ENCODE assay signal across 28 cellular contexts in the genomic region with DNA sequence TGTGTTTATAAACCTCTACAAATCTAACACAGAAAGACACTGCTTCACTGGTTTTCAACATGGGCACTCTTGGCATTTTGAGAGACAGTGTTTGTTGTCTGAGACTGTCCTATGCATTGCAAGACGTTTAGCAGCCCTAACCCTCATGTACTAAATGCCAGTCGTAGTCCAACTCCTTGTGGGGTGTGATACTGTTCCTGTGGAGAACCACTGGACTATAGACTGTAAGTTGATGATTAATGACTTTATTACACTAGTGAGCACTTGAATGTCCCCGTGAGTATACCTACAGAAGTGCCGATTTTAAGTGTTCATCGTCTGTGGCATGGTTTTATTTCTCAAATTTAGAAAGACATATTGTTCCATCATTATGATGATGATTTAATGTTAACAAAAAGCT.
"Had no signal": no experiment of that assay in that cellular context is flagged by ENCODE, and none has a peak within 500 bp of the region (broad histone marks: within the 10 kb centered on the region; RNA-seq: fewer than 3 reads in every experiment).

No MANE protein-coding gene starts in this region.

- H3K9ac ChIP-seq: SK-N-SH had no signal

- H3K4me1 ChIP-seq: ascending aorta, Peyer's patch, SJSA1 had no signal

- H3K9me3 ChIP-seq: ascending aorta, MG63, Peyer's patch, SJSA1, SK-N-SH had no signal

- ATAC-seq: activated CD8-positive, alpha-beta T cell treated with anti-CD3 and anti-CD28 coated beads for 36 hours; activated T-cell treated with anti-CD3 and anti-CD28 coated beads, Interleukin-2, amount 50 U/mL, for 72 hours; PC-3 had no signal

- H3K4me3 ChIP-seq: ascending aorta, cardiac muscle cell, MG63, Peyer's patch, SJSA1 had no signal

- H3K27ac ChIP-seq: ascending aorta, cardiac muscle cell, SJSA1 had no signal

- H3K4me2 ChIP-seq: SK-N-SH had no signal

- DNase-seq: activated CD4-positive, alpha-beta T cell treated with anti-CD3 and anti-CD28 coated beads, Interleukin-2, amount 10 ng/mL, durations not matched to agents 24 days and 14 days; activated CD4-positive, alpha-beta T cell treated with anti-CD3 and anti-CD28 coated beads, Interleukin-2, amount 50 U/mL, for 4 hours; activated CD8-positive, alpha-beta T cell treated with anti-CD3 and anti-CD28 coated beads for 36 hours; activated gamma-delta T cell; activated naive CD4-positive, alpha-beta T cell treated with Interleukin-2 at 50 U/mL for 16 hours; activated naive CD8-positive, alpha-beta T cell treated with anti-CD3 and anti-CD28 coated beads, Interleukin-2, amount 10 ng/mL, durations not matched to agents 7 days and 5 days; activated T-cell treated with anti-CD3 and anti-CD28 coated beads, Interleukin-2, amount 50 U/mL, for 1 hour; activated T-cell treated with anti-CD3 and anti-CD28 coated beads, Interleukin-2, amount 50 U/mL, for 72 hours; amygdala; MG63; NCI-H1048; NCI-H1105 treated with DMSO at 0.1 percent for 48 hours; NCI-H1436; NCI-H1694; NCI-H1930; NCI-H2081 treated with DMSO at 0.1 percent for 48 hours; NCI-H226; NCI-H446 treated with DMSO at 0.1 percent for 48 hours; NCI-H524 treated with DMSO at 0.1 percent for 48 hours; NK-92 treated with Interleukin-12 subunit alpha and Interleukin-12 subunit beta, amount 100 ng/mL, for 24 hours; PC-3; Peyer's patch; RPMI8226; SHP77 treated with DMSO at 0.1 percent for 48 hours; SK-N-SH had no signal

- H3K36me3 ChIP-seq: Peyer's patch, SJSA1 had no signal

- H3K27me3 ChIP-seq: ascending aorta, cardiac muscle cell, MG63, Peyer's patch, SJSA1 had no signal
